Comparison of ENCODE assay signal across 8 cellular contexts in the genomic region with DNA sequence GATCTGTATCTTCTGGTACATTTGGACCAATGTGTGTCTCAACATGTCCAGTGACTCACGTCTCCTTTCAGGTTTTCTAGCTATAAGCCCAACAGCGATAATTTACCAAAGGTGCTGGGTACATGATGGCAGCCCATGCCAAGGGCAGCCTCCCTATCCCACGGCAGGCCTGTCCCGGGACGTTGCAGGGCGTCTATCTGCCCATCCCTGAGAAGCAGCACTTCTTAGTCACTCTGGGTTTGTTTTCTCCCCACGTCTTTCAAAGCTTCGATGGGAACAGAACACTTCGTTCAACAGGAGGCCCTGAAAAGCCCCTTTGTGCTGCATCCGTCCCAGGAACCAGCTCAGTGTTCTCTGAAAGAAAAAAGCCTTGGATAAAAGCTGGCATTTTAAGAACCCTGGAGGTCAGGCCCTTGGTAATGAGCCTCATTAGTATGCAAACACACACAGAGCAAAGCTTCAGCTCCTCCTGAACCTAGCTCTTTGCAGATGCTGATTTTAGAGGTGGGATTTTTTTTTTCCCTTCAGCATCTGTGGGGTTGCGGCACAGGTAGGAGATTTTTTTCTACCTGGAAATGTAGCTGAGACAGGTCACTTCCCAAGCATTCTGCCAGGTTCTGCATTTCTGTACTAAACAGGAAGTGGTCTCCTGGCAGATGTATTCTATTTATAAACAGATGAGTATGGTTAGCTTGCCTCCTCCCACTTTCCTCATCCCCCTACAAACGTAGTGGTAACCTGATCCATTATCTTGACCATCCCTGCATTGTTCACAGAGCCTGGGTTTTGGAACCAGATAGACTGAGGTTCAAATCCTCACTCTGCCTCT. TPM values are rescaled to one million over a fixed set of nuclear protein-coding genes. Genes with fewer than 3 reads are reported as not detected.
A peak's percentile ranks its signal among the peaks of the same experiment; 100 is the strongest.
DNase-seq lines count a peak whose midpoint lies in the region; ATAC-seq, FAIRE-seq and TF ChIP-seq lines count a peak whose summit lies in the region.

No MANE protein-coding gene starts in this region.

- TF ChIP-seq POLR2A in GM12892 (IDR thresholded peaks at IDR 0.05; ENCODE audit: low read depth, low read length) (no peak), transverse colon (IDR thresholded peaks at IDR 0.05) (no peak)

- TF ChIP-seq CTCF in astrocyte of the spinal cord (IDR thresholded peaks at IDR 0.05; ENCODE audit: low read depth, low read length) (no peak), keratinocyte (optimal IDR thresholded peaks at IDR 0.05 in 1 of 3, IDR thresholded peaks at IDR 0.05 in 1 of 3, conservative IDR thresholded peaks at IDR 0.05 in 1 of 3; ENCODE audit: extremely low read depth in 1 of 3, insufficient read depth in 2 of 3, low read length in 3 of 3) (no peak), transverse colon (IDR thresholded peaks at IDR 0.05) (no peak)

- dilution Hi-C loops in keratinocyte (cut with MboI; ENCODE audit: extremely low pct_ligation_motif_present, low sequenced_read_pairs), result no loop called here

- peak overlapping the region; percentile 27 for H3K4me3 ChIP-seq in HUES48 (ENCODE audit: low read depth, low read length)
- H3K4me3 ChIP-seq in astrocyte of the spinal cord (ENCODE audit: low read depth, low read length), result no peak overlapping the region
- peak overlapping the region in 2 of 3 experiments; percentile 30 to 44 for H3K4me3 ChIP-seq in keratinocyte (ENCODE audit: control insufficient read depth in 2 of 3, extremely low read depth in 1 of 3, insufficient read depth in 2 of 3, low read depth in 1 of 3, low read length in 3 of 3)
- no peak overlapping the region for H3K4me3 ChIP-seq in transverse colon

- no peak for TF ChIP-seq EP300 in transverse colon (IDR thresholded peaks at IDR 0.05; ENCODE audit: low read depth)

- 33 to 68% methylated on average over 4 to 12 of the region's 12 CpGs for WGBS in transverse colon (ENCODE audit: low coverage in 1 of 2), 2 donors

- in situ Hi-C loops in astrocyte of the spinal cord (cut with HindIII; ENCODE audit: low sequenced_read_pairs) (no loop called here), transverse colon (cut with MboI; ENCODE audit: low pct_ligation_motif_present in 1 of 4, low pct_unique_long_range_greater_than_20kb in 1 of 4, low sequenced_read_pairs in 3 of 4) (no loop called here)

- no peaks in the 10 kb centered on the region for H4K20me1 ChIP-seq in keratinocyte (ENCODE audit: control insufficient read depth, extremely low read depth, insufficient read depth, low read length)

- intact Hi-C loops in transverse colon (cut with DNase I; ENCODE audit: low total_unique reads), result no loop called here

- H3K9me1 ChIP-seq in keratinocyte (ENCODE audit: control insufficient read depth, extremely low read depth, insufficient read depth, low read length), result no peaks in the 10 kb centered on the region

- H3K4me2 ChIP-seq in keratinocyte (ENCODE audit: control insufficient read depth, extremely low read depth, insufficient read depth, low read depth, low read length), result peak overlapping the region; percentile 74

- H3K9ac ChIP-seq in HUES48 (ENCODE audit: low read depth, low read length), result peak overlapping the region; percentile 25
- H3K9ac ChIP-seq in keratinocyte (ENCODE audit: control insufficient read depth, extremely low read depth, insufficient read depth, low read length), result peak overlapping the region; percentile 45

- H3K79me2 ChIP-seq in keratinocyte (ENCODE audit: control insufficient read depth, insufficient read depth, low read length), result no peaks in the 10 kb centered on the region

- ATAC-seq in GM21619 (IDR thresholded peaks at IDR 0.05; ENCODE audit: unreplicated experiment), result no peak

- H3K36me3 ChIP-seq in HUES48 (ENCODE audit: control insufficient read depth, insufficient read depth, low read length), result no peaks in the 10 kb centered on the region
- no peaks in the 10 kb centered on the region for H3K36me3 ChIP-seq in keratinocyte (ENCODE audit: control insufficient read depth in 2 of 2, extremely low read depth in 1 of 2, insufficient read depth in 2 of 2, low read length in 2 of 2)
- no peaks in the 10 kb centered on the region for H3K36me3 ChIP-seq in transverse colon

- H3K4me1 ChIP-seq in HUES48 (ENCODE audit: control insufficient read depth, insufficient read depth, low read length), result peaks cover 23% of the 10 kb centered on the region
- H3K4me1 ChIP-seq in keratinocyte (ENCODE audit: control insufficient read depth, extremely low read depth, insufficient read depth, low read length), result peaks cover 30% of the 10 kb centered on the region
- H3K4me1 ChIP-seq in transverse colon, result peaks cover 0 to 8% (median 2%) of the 10 kb centered on the region in 4 donors

- peak overlapping the region; percentile 98 for H3K27ac ChIP-seq in HUES48 (ENCODE audit: low read depth, low read length)
- peak overlapping the region; percentile 83 for H3K27ac ChIP-seq in keratinocyte (ENCODE audit: control insufficient read depth, insufficient read depth, low read length)
- H3K27ac ChIP-seq in transverse colon, result peak overlapping the region in 2 of 4 donors; percentile 5 to 19

- FAIRE-seq in keratinocyte (lab: Jason Lieb, UNC), result peak; percentile 99
- no peak for FAIRE-seq in GM12892 (lab: Jason Lieb, UNC)

- no peaks in the 10 kb centered on the region for H3K27me3 ChIP-seq in HUES48 (ENCODE audit: control insufficient read depth, insufficient read depth, low read length)
- no peaks in the 10 kb centered on the region for H3K27me3 ChIP-seq in keratinocyte (ENCODE audit: control insufficient read depth, extremely low read depth, insufficient read depth, low read length)
- H3K27me3 ChIP-seq in transverse colon, result no peaks in the 10 kb centered on the region

- no peaks in the 10 kb centered on the region for H3K9me3 ChIP-seq in HUES48 (ENCODE audit: control insufficient read depth, insufficient read depth, low read length)
- no peaks in the 10 kb centered on the region for H3K9me3 ChIP-seq in keratinocyte (ENCODE audit: control insufficient read depth, low read depth, low read length)
- H3K9me3 ChIP-seq in transverse colon, result no peaks in the 10 kb centered on the region

- H2AFZ ChIP-seq in keratinocyte (ENCODE audit: control insufficient read depth, low read length), result peak overlapping the region; percentile 65

- DNase-seq in Ammon's horn (ENCODE audit: low spot score) (peak; percentile 94), astrocyte of the spinal cord (ENCODE audit: low read depth, low spot score) (peak; percentile 33), keratinocyte (ENCODE audit: low read depth, low spot score) (no peak), GM12892 (ENCODE audit: insufficient read length) (no peak), transverse colon (no peak)
- no peak for DNase-seq in central memory CD4-positive, alpha-beta T cell

RNA-seq across cellular contexts. Expression of gene MT4, which starts 17.5 kb away (rescaled TPM):
- 0.77 to 2.1 TPM in 2 of 3 replicates, not detected in the other for polyA plus RNA-seq in keratinocyte
- not detected for polyA plus RNA-seq in keratinocyte (2011; ENCODE audit: low read depth)
- polyA plus RNA-seq in keratinocyte (2011; cell fraction: cytosol; rRNA removed), result 3.8 TPM in 1 of 2 replicates, not detected in the other
- not detected in 2 replicates for polyA plus RNA-seq in keratinocyte (2011; cell fraction: nucleus; rRNA removed)
- 4.3 TPM in 1 of 2 replicates, not detected in the other for polyA plus RNA-seq in keratinocyte (2012; ENCODE audit: low replicate concordance)
- 5.2 TPM in 1 of 3 replicates, not detected in the others for polyA minus RNA-seq in keratinocyte
- polyA minus RNA-seq in keratinocyte (2011; cell fraction: cytosol; rRNA and poly(A)+ RNA removed), result not detected
- polyA minus RNA-seq in keratinocyte (2011; cell fraction: nucleus; rRNA and poly(A)+ RNA removed), result not detected in 2 replicates
- polyA plus RNA-seq in GM12892 (2012; ENCODE audit: missing spikeins), result not detected
- 10 to 100 TPM in 1 of 4 donors, not detected in 3; 95.4 TPM for total RNA-seq in transverse colon

RNA-seq across cellular contexts. Expression of gene BBS2, which starts 27.5 kb away (rescaled TPM):
- 43.5 to 76.1 TPM (median 62.3 TPM) in 3 replicates for polyA plus RNA-seq in keratinocyte
- 74.2 TPM for polyA plus RNA-seq in keratinocyte (2011; ENCODE audit: low read depth)
- polyA plus RNA-seq in keratinocyte (2011; cell fraction: cytosol; rRNA removed), result 33.6 and 46.4 TPM in 2 replicates
- 117 and 121 TPM in 2 replicates for polyA plus RNA-seq in keratinocyte (2011; cell fraction: nucleus; rRNA removed)
- polyA plus RNA-seq in keratinocyte (2012; ENCODE audit: low replicate concordance), result 27.3 and 30.6 TPM in 2 replicates
- 52.7 to 75.6 TPM (median 52.9 TPM) in 3 replicates for polyA minus RNA-seq in keratinocyte
- 30.7 TPM for polyA minus RNA-seq in keratinocyte (2011; cell fraction: cytosol; rRNA and poly(A)+ RNA removed)
- 26.2 and 58.7 TPM in 2 replicates for polyA minus RNA-seq in keratinocyte (2011; cell fraction: nucleus; rRNA and poly(A)+ RNA removed)
- polyA plus RNA-seq in GM12892 (2012; ENCODE audit: missing spikeins), result 25.7 TPM
- total RNA-seq in transverse colon, result 100 to 1,000 TPM in 1 of 4 donors, 10 to 100 TPM in 3; 38.7 to 171 (median 41.2) TPM

RNA-seq across cellular contexts. Expression of gene MT3, which starts 42.0 kb away (rescaled TPM):
- polyA plus RNA-seq in keratinocyte, result not detected in 3 replicates
- not detected for polyA plus RNA-seq in keratinocyte (2011; ENCODE audit: low read depth)
- not detected in 2 replicates for polyA plus RNA-seq in keratinocyte (2011; cell fraction: cytosol; rRNA removed)
- not detected in 2 replicates for polyA plus RNA-seq in keratinocyte (2011; cell fraction: nucleus; rRNA removed)
- not detected in 2 replicates for polyA plus RNA-seq in keratinocyte (2012; ENCODE audit: low replicate concordance)
- polyA minus RNA-seq in keratinocyte, result not detected in 3 replicates
- polyA minus RNA-seq in keratinocyte (2011; cell fraction: cytosol; rRNA and poly(A)+ RNA removed), result not detected
- polyA minus RNA-seq in keratinocyte (2011; cell fraction: nucleus; rRNA and poly(A)+ RNA removed), result not detected in 2 replicates
- not detected for polyA plus RNA-seq in GM12892 (2012; ENCODE audit: missing spikeins)
- total RNA-seq in transverse colon, result 1 to 10 TPM in 1 of 4 donors, not detected in 3; 4.2 TPM

Comparison
In these comparisons a context has a peak if more than half of its experiments do, and no peak if none do; other contexts are left out.
1. DNase-seq: peak in Ammon's horn (single experiment) and astrocyte of the spinal cord (single experiment); none in keratinocyte (single experiment), GM12892 (single experiment), central memory CD4-positive, alpha-beta T cell (single experiment) and transverse colon (single experiment).
2. H3K4me3 ChIP-seq: peak in HUES48 (single experiment) and keratinocyte (2 of 3); none in astrocyte of the spinal cord (single experiment) and transverse colon (0 of 4).